In genomic region chr14:31391977-31392503, GRCh38 we compare ENCODE assay signal across 33 cellular contexts.
"Had no signal": no experiment of that assay in that cellular context is flagged by ENCODE, and none has a peak within 500 bp of the region (broad histone marks: within the 10 kb centered on the region; RNA-seq: fewer than 3 reads in every experiment).

No MANE protein-coding gene starts in this region.

- H3K27me3 Mint-ChIP-seq: activated CD4-positive, alpha-beta T cell treated with anti-CD3 and anti-CD28 coated beads, Interleukin-2, amount 10 ng/mL, durations not matched to agents 24 days and 14 days; activated CD8-positive, alpha-beta memory T cell treated with anti-CD3 and anti-CD28 coated beads, Interleukin-2, amount 10 ng/mL, durations not matched to agents 7 days and 5 days; activated T-helper 17 cell treated with anti-CD3 and anti-CD28 coated beads, Interleukin-2, amount 50 U/mL, for 72 hours; brain had no signal

- H3K4me3 Mint-ChIP-seq: activated CD4-positive, alpha-beta T cell treated with anti-CD3 and anti-CD28 coated beads, Interleukin-2, amount 10 ng/mL, durations not matched to agents 24 days and 14 days; activated CD8-positive, alpha-beta memory T cell treated with anti-CD3 and anti-CD28 coated beads, Interleukin-2, amount 10 ng/mL, durations not matched to agents 7 days and 5 days; activated T-helper 17 cell treated with anti-CD3 and anti-CD28 coated beads, Interleukin-2, amount 50 U/mL, for 72 hours; brain had no signal

- H3K9ac ChIP-seq: KMS-11 had no signal

- FAIRE-seq: bronchial epithelial cell had no signal

- H3K27me3 ChIP-seq: adrenal gland had no signal

- H3K9me3 Mint-ChIP-seq: activated CD4-positive, alpha-beta T cell treated with anti-CD3 and anti-CD28 coated beads, Interleukin-2, amount 10 ng/mL, durations not matched to agents 24 days and 14 days; activated T-helper 17 cell treated with anti-CD3 and anti-CD28 coated beads, Interleukin-2, amount 50 U/mL, for 72 hours; brain had no signal

- H3K9me3 ChIP-seq: adrenal gland had no signal

- H3K4me2 ChIP-seq: KMS-11 had no signal

- H3K27ac ChIP-seq: adrenal gland, KMS-11, SK-N-MC, WERI-Rb-1 had no signal

- H3K4me1 Mint-ChIP-seq: brain had no signal

- H3K27ac Mint-ChIP-seq: activated CD8-positive, alpha-beta memory T cell treated with anti-CD3 and anti-CD28 coated beads, Interleukin-2, amount 10 ng/mL, durations not matched to agents 7 days and 5 days; activated T-helper 17 cell treated with anti-CD3 and anti-CD28 coated beads, Interleukin-2, amount 50 U/mL, for 72 hours; brain had no signal

- H3K36me3 ChIP-seq: WERI-Rb-1 had no signal

- ATAC-seq: activated CD8-positive, alpha-beta memory T cell treated with anti-CD3 and anti-CD28 coated beads, Interleukin-2, amount 10 ng/mL, durations not matched to agents 7 days and 5 days had no signal

- H3K4me3 ChIP-seq: adrenal gland, SK-N-MC had no signal

- DNase-seq: activated CD4-positive, alpha-beta T cell treated with anti-CD3 and anti-CD28 coated beads for 1 hour; activated CD4-positive, alpha-beta T cell treated with anti-CD3 and anti-CD28 coated beads, Interleukin-2, amount 10 ng/mL, durations not matched to agents 24 days and 14 days; activated CD4-positive, alpha-beta T cell treated with anti-CD3 and anti-CD28 coated beads, Interleukin-2, amount 50 U/mL, for 48 hours; activated CD4-positive, CD25-positive, alpha-beta regulatory T cell; activated CD8-positive, alpha-beta memory T cell treated with anti-CD3 and anti-CD28 coated beads for 24 hours; activated CD8-positive, alpha-beta memory T cell treated with anti-CD3 and anti-CD28 coated beads, Interleukin-2, amount 10 ng/mL, durations not matched to agents 7 days and 5 days; activated CD8-positive, alpha-beta memory T cell treated with anti-CD3 and anti-CD28 coated beads, Interleukin-2, amount 50 U/mL, for 48 hours; activated effector memory CD4-positive, alpha-beta T cell treated with anti-CD3 and anti-CD28 coated beads, Interleukin-2, amount 50 U/mL, for 16 hours; activated naive CD4-positive, alpha-beta T cell; activated naive CD4-positive, alpha-beta T cell treated with anti-CD3 and anti-CD28 coated beads, Interleukin-2, amount 50 U/mL, for 16 hours; activated T-cell treated with anti-CD3 and anti-CD28 coated beads, Interleukin-2, amount 50 U/mL, for 48 hours; adrenal gland; caudate nucleus; cerebellar nuclear complex; MM.1S; MV-4-11; NCI-H1092; NCI-H1436 treated with DMSO at 0.1 percent for 48 hours; NCI-H1694 treated with DMSO at 0.1 percent for 48 hours; NCI-H2029; NCI-H510A; NCI-H526; NCI-H748 treated with DMSO at 0.1 percent for 48 hours; NK-92 treated with Interleukin-12 subunit alpha and Interleukin-12 subunit beta, amount 100 ng/mL, for 24 hours; OCI-M1; Right ventricle myocardium superior; T1000; WERI-Rb-1 had no signal
